ENCODE assay signal across 16 cellular contexts in genomic region chr5:125496393-125496792, GRCh38.
A peak's percentile ranks its signal among the peaks of the same experiment; 100 is the strongest.
DNase-seq lines count a peak whose midpoint lies in the region; ATAC-seq, FAIRE-seq and TF ChIP-seq lines count a peak whose summit lies in the region.
"Had no signal": no experiment of that assay in that cellular context is flagged by ENCODE, and none has a peak within 500 bp of the region (broad histone marks: within the 10 kb centered on the region; RNA-seq: fewer than 3 reads in every experiment).

No MANE protein-coding gene starts in this region.

- H3K36me3 ChIP-seq in Panc1 (ENCODE audit: control insufficient read depth, insufficient read depth, low read length) = no peaks in the 10 kb centered on the region
- H3K36me3 ChIP-seq in iPS-18a (ENCODE audit: control insufficient read depth, low read depth, low read length) = no peaks in the 10 kb centered on the region
- H3K36me3 ChIP-seq: BLaER1, HAP-1 had no signal

- TF ChIP-seq CTCF in Panc1 (IDR thresholded peaks at IDR 0.05) (no peak), GM13977 (IDR thresholded peaks at IDR 0.05; ENCODE audit: extremely low read depth, insufficient read depth, missing control alignments) (no peak)

- intact Hi-C loops in Panc1 (cut with micrococcal nuclease; ENCODE audit: unreplicated experiment) = no loop called here

- H3K9me3 ChIP-seq in Panc1 (ENCODE audit: control insufficient read depth, insufficient read depth, low read depth, low read length) (peaks cover 17% of the 10 kb centered on the region; the same call in 1 of the 2 replicates), iPS-18a (ENCODE audit: control insufficient read depth, low read depth, low read length) (no peaks in the 10 kb centered on the region)
- H3K9me3 ChIP-seq: BLaER1, HAP-1 had no signal

- in situ Hi-C loops in Panc1 (cut with HindIII; ENCODE audit: low pct_unique_long_range_greater_than_20kb, low sequenced_read_pairs) = no loop called here
- in situ Hi-C loops in GM13977 (cut with MboI; ENCODE audit: low pct_unique_long_range_greater_than_20kb, low sequenced_read_pairs, unreplicated experiment) = no loop called here

- no peak overlapping the region for H3K9ac ChIP-seq in iPS-18a (ENCODE audit: low read length)
- H3K9ac ChIP-seq: BLaER1 had no signal

- H3K4me3 ChIP-seq in Panc1 (ENCODE audit: low read depth in 2 of 2, low read length in 2 of 2) (no peak overlapping the region), iPS-18a (ENCODE audit: low read length) (peak overlapping the region; percentile 4)
- H3K4me3 ChIP-seq: BLaER1, HAP-1 had no signal

- POLR2A ChIA-PET in Panc1 (lab: Charles Lee) = no interaction called here

- H3K4me1 ChIP-seq in Panc1 (ENCODE audit: control insufficient read depth, insufficient read depth, low read length) (peaks cover 6% of the 10 kb centered on the region), iPS-18a (ENCODE audit: control insufficient read depth, low read depth, low read length) (peaks cover 28% of the 10 kb centered on the region)
- H3K4me1 ChIP-seq: BLaER1 had no signal

- CTCF ChIA-PET in Panc1 (lab: Charles Lee) = no interaction called here

- peak overlapping the region; percentile 60; the same call in 1 of the 2 replicates for H3K27ac ChIP-seq in Panc1 (ENCODE audit: low read length)
- H3K27ac ChIP-seq in cingulate gyrus (ENCODE audit: low read depth, low read length) = peak overlapping the region; percentile 92
- H3K27ac ChIP-seq in iPS-18a (ENCODE audit: low read length) = no peak overlapping the region
- H3K27ac ChIP-seq in substantia nigra (ENCODE audit: low read depth, low read length, poor library complexity, severe bottlenecking) = peak overlapping the region; percentile 89
- H3K27ac ChIP-seq: BLaER1 had no signal

- BruUV-seq in Panc1 (replicated peaks; lab: Mats Ljungman, UMichigan) = no TSS peak

- DNase-seq in Panc1 (ENCODE audit: low read depth, low spot score) (no peak), substantia nigra (lab: John Stamatoyannopoulos, UW) (no peak), urothelium cell line (ENCODE audit: low spot score) (no peak), GM13977 (ENCODE audit: low spot score) (no peak)
- DNase-seq: 8988T; CD4-positive, alpha-beta memory T cell; DMS153; DMS79; GDM1 had no signal

- H3K27me3 ChIP-seq in Panc1 (ENCODE audit: control insufficient read depth, insufficient read depth, low read length) = no peaks in the 10 kb centered on the region
- no peaks in the 10 kb centered on the region for H3K27me3 ChIP-seq in iPS-18a (ENCODE audit: control insufficient read depth, insufficient read depth, low read length)
- H3K27me3 ChIP-seq: BLaER1 had no signal

- no peak for FAIRE-seq in urothelium cell line (lab: Jason Lieb, UNC)
- FAIRE-seq: GM12892 had no signal

- ATAC-seq in Panc1 (no peak), HG03095 (IDR thresholded peaks at IDR 0.05; ENCODE audit: unreplicated experiment) (no peak), HG02642 (IDR thresholded peaks at IDR 0.05; ENCODE audit: poor library complexity, unreplicated experiment) (no peak)
